Comparison of ENCODE assay signal across 1 cellular context in the genomic region with DNA sequence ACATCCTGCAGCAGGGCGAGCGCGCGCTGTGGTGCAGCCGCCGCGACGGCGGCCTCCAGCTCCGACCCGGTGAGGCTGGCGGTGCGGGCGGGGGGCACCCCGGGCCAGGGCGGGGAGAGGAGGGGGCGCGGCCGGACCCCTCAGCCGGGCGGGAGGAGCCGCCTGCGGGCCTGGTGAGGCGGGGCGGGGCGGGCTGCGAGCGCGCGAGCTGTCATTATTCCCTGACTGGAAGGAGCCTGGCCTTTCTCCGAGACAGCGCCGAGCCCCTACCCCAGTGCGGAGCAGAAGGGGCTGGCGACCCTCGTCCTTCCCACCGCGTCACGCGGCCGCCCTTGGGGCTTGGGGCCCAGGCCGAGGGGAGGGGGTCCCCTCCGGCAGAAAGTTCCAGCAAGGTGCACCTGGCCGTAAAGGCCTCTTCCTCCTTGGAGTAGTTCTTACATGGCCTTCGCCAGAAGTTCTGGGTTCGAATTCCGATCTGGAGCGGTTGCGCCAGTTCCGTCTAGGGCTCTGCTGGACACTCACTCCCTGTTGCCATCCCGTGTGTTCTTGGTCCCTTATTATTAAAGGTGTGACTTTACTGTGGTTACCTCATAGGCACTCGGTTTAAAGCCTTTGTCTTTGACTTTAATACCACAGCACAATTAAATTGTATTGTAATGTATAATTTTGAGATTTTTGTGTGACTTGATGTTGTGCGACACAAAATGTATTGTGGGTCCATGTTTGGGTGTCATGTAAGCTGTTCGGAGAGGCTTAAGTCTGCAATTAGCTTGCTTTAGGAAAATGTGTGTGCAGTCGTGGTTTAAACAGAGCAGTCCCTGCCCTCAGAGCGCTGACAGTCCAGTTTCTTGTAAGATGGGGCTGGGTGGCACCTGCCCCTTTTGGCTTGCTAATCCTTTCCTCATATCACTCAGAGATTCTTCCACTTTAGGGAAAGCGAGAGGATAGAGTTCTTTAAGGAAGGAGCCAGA.
TF ChIP-seq lines count a peak whose summit lies in the region.

No MANE protein-coding gene starts in this region.

TF ChIP-seq in GM23338, 12 proteins besides CTCF, POLR2A, EP300 and RAD21 (continued from another document):
- TF ChIP-seq, protein P1, sequence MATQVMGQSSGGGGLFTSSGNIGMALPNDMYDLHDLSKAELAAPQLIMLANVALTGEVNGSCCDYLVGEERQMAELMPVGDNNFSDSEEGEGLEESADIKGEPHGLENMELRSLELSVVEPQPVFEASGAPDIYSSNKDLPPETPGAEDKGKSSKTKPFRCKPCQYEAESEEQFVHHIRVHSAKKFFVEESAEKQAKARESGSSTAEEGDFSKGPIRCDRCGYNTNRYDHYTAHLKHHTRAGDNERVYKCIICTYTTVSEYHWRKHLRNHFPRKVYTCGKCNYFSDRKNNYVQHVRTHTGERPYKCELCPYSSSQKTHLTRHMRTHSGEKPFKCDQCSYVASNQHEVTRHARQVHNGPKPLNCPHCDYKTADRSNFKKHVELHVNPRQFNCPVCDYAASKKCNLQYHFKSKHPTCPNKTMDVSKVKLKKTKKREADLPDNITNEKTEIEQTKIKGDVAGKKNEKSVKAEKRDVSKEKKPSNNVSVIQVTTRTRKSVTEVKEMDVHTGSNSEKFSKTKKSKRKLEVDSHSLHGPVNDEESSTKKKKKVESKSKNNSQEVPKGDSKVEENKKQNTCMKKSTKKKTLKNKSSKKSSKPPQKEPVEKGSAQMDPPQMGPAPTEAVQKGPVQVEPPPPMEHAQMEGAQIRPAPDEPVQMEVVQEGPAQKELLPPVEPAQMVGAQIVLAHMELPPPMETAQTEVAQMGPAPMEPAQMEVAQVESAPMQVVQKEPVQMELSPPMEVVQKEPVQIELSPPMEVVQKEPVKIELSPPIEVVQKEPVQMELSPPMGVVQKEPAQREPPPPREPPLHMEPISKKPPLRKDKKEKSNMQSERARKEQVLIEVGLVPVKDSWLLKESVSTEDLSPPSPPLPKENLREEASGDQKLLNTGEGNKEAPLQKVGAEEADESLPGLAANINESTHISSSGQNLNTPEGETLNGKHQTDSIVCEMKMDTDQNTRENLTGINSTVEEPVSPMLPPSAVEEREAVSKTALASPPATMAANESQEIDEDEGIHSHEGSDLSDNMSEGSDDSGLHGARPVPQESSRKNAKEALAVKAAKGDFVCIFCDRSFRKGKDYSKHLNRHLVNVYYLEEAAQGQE (IDR thresholded peaks at IDR 0.05; ENCODE audit: unreplicated experiment), result no peak
- no peak for TF ChIP-seq ZNF114 (CRISPR knock-in tag; IDR thresholded peaks at IDR 0.05)
- TF ChIP-seq, protein P2, sequence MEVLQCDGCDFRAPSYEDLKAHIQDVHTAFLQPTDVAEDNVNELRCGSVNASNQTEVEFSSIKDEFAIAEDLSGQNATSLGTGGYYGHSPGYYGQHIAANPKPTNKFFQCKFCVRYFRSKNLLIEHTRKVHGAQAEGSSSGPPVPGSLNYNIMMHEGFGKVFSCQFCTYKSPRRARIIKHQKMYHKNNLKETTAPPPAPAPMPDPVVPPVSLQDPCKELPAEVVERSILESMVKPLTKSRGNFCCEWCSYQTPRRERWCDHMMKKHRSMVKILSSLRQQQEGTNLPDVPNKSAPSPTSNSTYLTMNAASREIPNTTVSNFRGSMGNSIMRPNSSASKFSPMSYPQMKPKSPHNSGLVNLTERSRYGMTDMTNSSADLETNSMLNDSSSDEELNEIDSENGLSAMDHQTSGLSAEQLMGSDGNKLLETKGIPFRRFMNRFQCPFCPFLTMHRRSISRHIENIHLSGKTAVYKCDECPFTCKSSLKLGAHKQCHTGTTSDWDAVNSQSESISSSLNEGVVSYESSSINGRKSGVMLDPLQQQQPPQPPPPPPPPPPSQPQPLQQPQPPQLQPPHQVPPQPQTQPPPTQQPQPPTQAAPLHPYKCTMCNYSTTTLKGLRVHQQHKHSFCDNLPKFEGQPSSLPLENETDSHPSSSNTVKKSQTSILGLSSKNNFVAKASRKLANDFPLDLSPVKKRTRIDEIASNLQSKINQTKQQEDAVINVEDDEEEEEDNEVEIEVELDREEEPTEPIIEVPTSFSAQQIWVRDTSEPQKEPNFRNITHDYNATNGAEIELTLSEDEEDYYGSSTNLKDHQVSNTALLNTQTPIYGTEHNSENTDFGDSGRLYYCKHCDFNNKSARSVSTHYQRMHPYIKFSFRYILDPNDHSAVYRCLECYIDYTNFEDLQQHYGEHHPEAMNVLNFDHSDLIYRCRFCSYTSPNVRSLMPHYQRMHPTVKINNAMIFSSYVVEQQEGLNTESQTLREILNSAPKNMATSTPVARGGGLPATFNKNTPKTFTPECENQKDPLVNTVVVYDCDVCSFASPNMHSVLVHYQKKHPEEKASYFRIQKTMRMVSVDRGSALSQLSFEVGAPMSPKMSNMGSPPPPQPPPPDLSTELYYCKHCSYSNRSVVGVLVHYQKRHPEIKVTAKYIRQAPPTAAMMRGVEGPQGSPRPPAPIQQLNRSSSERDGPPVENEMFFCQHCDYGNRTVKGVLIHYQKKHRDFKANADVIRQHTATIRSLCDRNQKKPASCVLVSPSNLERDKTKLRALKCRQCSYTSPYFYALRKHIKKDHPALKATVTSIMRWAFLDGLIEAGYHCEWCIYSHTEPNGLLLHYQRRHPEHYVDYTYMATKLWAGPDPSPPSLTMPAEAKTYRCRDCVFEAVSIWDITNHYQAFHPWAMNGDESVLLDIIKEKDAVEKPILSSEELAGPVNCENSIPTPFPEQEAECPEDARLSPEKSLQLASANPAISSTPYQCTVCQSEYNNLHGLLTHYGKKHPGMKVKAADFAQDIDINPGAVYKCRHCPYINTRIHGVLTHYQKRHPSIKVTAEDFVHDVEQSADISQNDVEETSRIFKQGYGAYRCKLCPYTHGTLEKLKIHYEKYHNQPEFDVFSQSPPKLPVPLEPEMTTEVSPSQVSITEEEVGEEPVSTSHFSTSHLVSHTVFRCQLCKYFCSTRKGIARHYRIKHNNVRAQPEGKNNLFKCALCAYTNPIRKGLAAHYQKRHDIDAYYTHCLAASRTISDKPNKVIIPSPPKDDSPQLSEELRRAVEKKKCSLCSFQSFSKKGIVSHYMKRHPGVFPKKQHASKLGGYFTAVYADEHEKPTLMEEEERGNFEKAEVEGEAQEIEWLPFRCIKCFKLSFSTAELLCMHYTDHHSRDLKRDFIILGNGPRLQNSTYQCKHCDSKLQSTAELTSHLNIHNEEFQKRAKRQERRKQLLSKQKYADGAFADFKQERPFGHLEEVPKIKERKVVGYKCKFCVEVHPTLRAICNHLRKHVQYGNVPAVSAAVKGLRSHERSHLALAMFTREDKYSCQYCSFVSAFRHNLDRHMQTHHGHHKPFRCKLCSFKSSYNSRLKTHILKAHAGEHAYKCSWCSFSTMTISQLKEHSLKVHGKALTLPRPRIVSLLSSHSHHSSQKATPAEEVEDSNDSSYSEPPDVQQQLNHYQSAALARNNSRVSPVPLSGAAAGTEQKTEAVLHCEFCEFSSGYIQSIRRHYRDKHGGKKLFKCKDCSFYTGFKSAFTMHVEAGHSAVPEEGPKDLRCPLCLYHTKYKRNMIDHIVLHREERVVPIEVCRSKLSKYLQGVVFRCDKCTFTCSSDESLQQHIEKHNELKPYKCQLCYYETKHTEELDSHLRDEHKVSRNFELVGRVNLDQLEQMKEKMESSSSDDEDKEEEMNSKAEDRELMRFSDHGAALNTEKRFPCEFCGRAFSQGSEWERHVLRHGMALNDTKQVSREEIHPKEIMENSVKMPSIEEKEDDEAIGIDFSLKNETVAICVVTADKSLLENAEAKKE (CRISPR knock-in tag; IDR thresholded peaks at IDR 0.05), result no peak
- no peak for TF ChIP-seq ZNF331 (CRISPR knock-in tag; IDR thresholded peaks at IDR 0.05; ENCODE audit: low read depth)
- TF ChIP-seq EZH2phosphoT487 (IDR thresholded peaks at IDR 0.05; ENCODE audit: unreplicated experiment), result no peak
- no peak for TF ChIP-seq EZH2 (IDR thresholded peaks at IDR 0.05; ENCODE audit: low read depth, unreplicated experiment)
TF ChIP-seq in GM23338: peak in this region for 0.
